ENCODE assay signal across 10 cellular contexts in genomic region chr20:58048096-58048702, GRCh38.
DNase-seq lines count a peak whose midpoint lies in the region; ATAC-seq, FAIRE-seq and TF ChIP-seq lines count a peak whose summit lies in the region.
"Had no signal": no experiment of that assay in that cellular context is flagged by ENCODE, and none has a peak within 500 bp of the region (broad histone marks: within the 10 kb centered on the region; RNA-seq: fewer than 3 reads in every experiment).

No MANE protein-coding gene starts in this region.

- no peak overlapping the region for H3K4me3 Mint-ChIP-seq in WTC11
- H3K4me3 Mint-ChIP-seq: activated naive CD4-positive, alpha-beta T cell treated with anti-CD3 and anti-CD28 coated beads, Interleukin-2, amount 50 U/mL, for 24 hours had no signal

- TF ChIP-seq POLR2A in gastrocnemius medialis (IDR thresholded peaks at IDR 0.05), result no peak

- no peak overlapping the region for H3K27ac Mint-ChIP-seq in WTC11
- H3K27ac Mint-ChIP-seq: activated naive CD4-positive, alpha-beta T cell treated with anti-CD3 and anti-CD28 coated beads, Interleukin-2, amount 50 U/mL, for 24 hours had no signal

- CTCF ChIA-PET in WTC11 (lab: Charles Lee), result interaction anchor here (2.4 kb wide), 1 partner anchor 39 kb away, joined by 11 read pairs; no protein-coding TSS in a partner anchor

- intact Hi-C loops in gastrocnemius medialis (cut with DNase I; ENCODE audit: low total_unique reads), result no loop called here

- peaks cover 20% of the 10 kb centered on the region for H3K4me1 Mint-ChIP-seq in WTC11
- H3K4me1 Mint-ChIP-seq: activated naive CD4-positive, alpha-beta T cell treated with anti-CD3 and anti-CD28 coated beads, Interleukin-2, amount 50 U/mL, for 24 hours had no signal

- POLR2A ChIA-PET in WTC11 (lab: Charles Lee), result no interaction called here

- TF ChIP-seq CTCF in WTC11 (IDR thresholded peaks at IDR 0.05), result no peak
- no peak for TF ChIP-seq CTCF in gastrocnemius medialis (IDR thresholded peaks at IDR 0.05 in 4 of 5, conservative IDR thresholded peaks at IDR 0.05 in 1 of 5)

- peak; percentile 86 for FAIRE-seq in HTR-8/SVneo (lab: Jason Lieb, UNC)

- ATAC-seq in WTC11 (no peak), gastrocnemius medialis (no peak)
- no peak for ATAC-seq in stimulated activated naive CD8-positive, alpha-beta T cell treated with anti-CD3 and anti-CD28 coated beads, Interleukin-15, Interleukin-2, amounts not matched to agents 100 U/mL and 50 U/mL, for 24 hours

- H3K4me1 ChIP-seq in gastrocnemius medialis, result no peaks in the 10 kb centered on the region

- H3K27ac ChIP-seq in gastrocnemius medialis, result no peak overlapping the region

- DNase-seq in AG08396 (ENCODE audit: low spot score) (peak; percentile 31), HTR-8/SVneo (ENCODE audit: insufficient read length, low spot score) (peak; percentile 75), WTC11 (ENCODE audit: low spot score) (peak; percentile 44), iris pigment epithelial cell (ENCODE audit: low read depth) (peak; percentile 32), gastrocnemius medialis (no peak), NCI-H526 (lab: John Stamatoyannopoulos, UW) (no peak), T1000 (lab: John Stamatoyannopoulos, UW) (no peak)
- DNase-seq in stimulated activated naive CD8-positive, alpha-beta T cell treated with anti-CD3 and anti-CD28 coated beads, Interleukin-15, Interleukin-2, amounts not matched to agents 100 U/mL and 50 U/mL, for 24 hours, result no peak
- DNase-seq: NK-92 treated with Interleukin-12 subunit alpha and Interleukin-12 subunit beta, amount 100 ng/mL, for 24 hours had no signal

- H3K27me3 ChIP-seq in gastrocnemius medialis, result no peaks in the 10 kb centered on the region

- peaks cover 19% of the 10 kb centered on the region for H3K9me3 Mint-ChIP-seq in WTC11

- H3K36me3 ChIP-seq in gastrocnemius medialis, result no peaks in the 10 kb centered on the region

- no peaks in the 10 kb centered on the region for H3K9me3 ChIP-seq in gastrocnemius medialis

- in situ Hi-C loops in gastrocnemius medialis (cut with MboI; ENCODE audit: low sequenced_read_pairs in 4 of 4), result no loop called here

- H3K36me3 Mint-ChIP-seq in WTC11, result peaks cover 9% of the 10 kb centered on the region
- H3K36me3 Mint-ChIP-seq: activated naive CD4-positive, alpha-beta T cell treated with anti-CD3 and anti-CD28 coated beads, Interleukin-2, amount 50 U/mL, for 24 hours had no signal

- no peak overlapping the region for H3K4me3 ChIP-seq in gastrocnemius medialis

- no peaks in the 10 kb centered on the region; the same call in 1 of the 2 replicates for H3K27me3 Mint-ChIP-seq in WTC11 (ENCODE audit: low read depth)

TF ChIP-seq in WTC11, 78 proteins besides CTCF, POLR2A, EP300 and RAD21 (continues in another document):
- TF ChIP-seq, protein P1, sequence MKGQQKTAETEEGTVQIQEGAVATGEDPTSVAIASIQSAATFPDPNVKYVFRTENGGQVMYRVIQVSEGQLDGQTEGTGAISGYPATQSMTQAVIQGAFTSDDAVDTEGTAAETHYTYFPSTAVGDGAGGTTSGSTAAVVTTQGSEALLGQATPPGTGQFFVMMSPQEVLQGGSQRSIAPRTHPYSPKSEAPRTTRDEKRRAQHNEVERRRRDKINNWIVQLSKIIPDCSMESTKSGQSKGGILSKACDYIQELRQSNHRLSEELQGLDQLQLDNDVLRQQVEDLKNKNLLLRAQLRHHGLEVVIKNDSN (CRISPR knock-in tag; IDR thresholded peaks at IDR 0.05), result peak; percentile 69; the same call in 1 of the 2 replicates
- peak; percentile 31; the same call in 1 of the 2 replicates for TF ChIP-seq MYBL2 (CRISPR knock-in tag; IDR thresholded peaks at IDR 0.05)
- TF ChIP-seq, protein P2, sequence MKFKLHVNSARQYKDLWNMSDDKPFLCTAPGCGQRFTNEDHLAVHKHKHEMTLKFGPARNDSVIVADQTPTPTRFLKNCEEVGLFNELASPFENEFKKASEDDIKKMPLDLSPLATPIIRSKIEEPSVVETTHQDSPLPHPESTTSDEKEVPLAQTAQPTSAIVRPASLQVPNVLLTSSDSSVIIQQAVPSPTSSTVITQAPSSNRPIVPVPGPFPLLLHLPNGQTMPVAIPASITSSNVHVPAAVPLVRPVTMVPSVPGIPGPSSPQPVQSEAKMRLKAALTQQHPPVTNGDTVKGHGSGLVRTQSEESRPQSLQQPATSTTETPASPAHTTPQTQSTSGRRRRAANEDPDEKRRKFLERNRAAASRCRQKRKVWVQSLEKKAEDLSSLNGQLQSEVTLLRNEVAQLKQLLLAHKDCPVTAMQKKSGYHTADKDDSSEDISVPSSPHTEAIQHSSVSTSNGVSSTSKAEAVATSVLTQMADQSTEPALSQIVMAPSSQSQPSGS (CRISPR knock-in tag; IDR thresholded peaks at IDR 0.05; ENCODE audit: borderline replicate concordance, low read depth), result no peak
- peak; percentile 56; the same call in 1 of the 2 replicates for TF ChIP-seq ZNF219 (CRISPR knock-in tag; IDR thresholded peaks at IDR 0.05; ENCODE audit: borderline replicate concordance)
- TF ChIP-seq ETV6 (CRISPR knock-in tag; IDR thresholded peaks at IDR 0.05), result peak; percentile 30; the same call in 1 of the 2 replicates
- TF ChIP-seq NFATC4 (CRISPR knock-in tag; IDR thresholded peaks at IDR 0.05), result no peak
- peak; percentile 26; the same call in 1 of the 2 replicates for TF ChIP-seq NFYB (CRISPR knock-in tag; conservative IDR thresholded peaks at IDR 0.05; ENCODE audit: low read depth)
- 0 out of 2 replicates have a peak, but pooled peaks have one; percentile 20 for TF ChIP-seq SP1 (CRISPR knock-in tag; conservative IDR thresholded peaks at IDR 0.05)
- peak; percentile 42; the same call in 1 of the 2 replicates for TF ChIP-seq ZNF263 (CRISPR knock-in tag; IDR thresholded peaks at IDR 0.05; ENCODE audit: low read depth)
- TF ChIP-seq ZNF416 (CRISPR knock-in tag; IDR thresholded peaks at IDR 0.05), result no peak
- 0 out of 2 replicates have a peak, but pooled peaks have one; percentile 23 for TF ChIP-seq SMAD4 (CRISPR knock-in tag; IDR thresholded peaks at IDR 0.05)
- peak; percentile 25; the same call in 1 of the 2 replicates for TF ChIP-seq USF2 (CRISPR knock-in tag; IDR thresholded peaks at IDR 0.05)
- TF ChIP-seq JUN (CRISPR knock-in tag; IDR thresholded peaks at IDR 0.05), result peak; percentile 88
- 0 out of 2 replicates have a peak, but pooled peaks have one; percentile 42 for TF ChIP-seq ZBTB43 (CRISPR knock-in tag; IDR thresholded peaks at IDR 0.05)
- 0 out of 2 replicates have a peak, but pooled peaks have one; percentile 54 for TF ChIP-seq E2F4 (CRISPR knock-in tag; IDR thresholded peaks at IDR 0.05; ENCODE audit: borderline replicate concordance, low read depth)
- no peak for TF ChIP-seq CREM (CRISPR knock-in tag; IDR thresholded peaks at IDR 0.05)
- TF ChIP-seq, protein P3, sequence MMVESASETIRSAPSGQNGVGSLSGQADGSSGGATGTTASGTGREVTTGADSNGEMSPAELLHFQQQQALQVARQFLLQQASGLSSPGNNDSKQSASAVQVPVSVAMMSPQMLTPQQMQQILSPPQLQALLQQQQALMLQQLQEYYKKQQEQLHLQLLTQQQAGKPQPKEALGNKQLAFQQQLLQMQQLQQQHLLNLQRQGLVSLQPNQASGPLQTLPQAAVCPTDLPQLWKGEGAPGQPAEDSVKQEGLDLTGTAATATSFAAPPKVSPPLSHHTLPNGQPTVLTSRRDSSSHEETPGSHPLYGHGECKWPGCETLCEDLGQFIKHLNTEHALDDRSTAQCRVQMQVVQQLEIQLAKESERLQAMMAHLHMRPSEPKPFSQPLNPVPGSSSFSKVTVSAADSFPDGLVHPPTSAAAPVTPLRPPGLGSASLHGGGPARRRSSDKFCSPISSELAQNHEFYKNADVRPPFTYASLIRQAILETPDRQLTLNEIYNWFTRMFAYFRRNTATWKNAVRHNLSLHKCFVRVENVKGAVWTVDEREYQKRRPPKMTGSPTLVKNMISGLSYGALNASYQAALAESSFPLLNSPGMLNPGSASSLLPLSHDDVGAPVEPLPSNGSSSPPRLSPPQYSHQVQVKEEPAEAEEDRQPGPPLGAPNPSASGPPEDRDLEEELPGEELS (CRISPR knock-in tag; IDR thresholded peaks at IDR 0.05), result 0 out of 2 replicates have a peak, but pooled peaks have one; percentile 53
- peak; percentile 82 for TF ChIP-seq NFE2L1 (CRISPR knock-in tag; IDR thresholded peaks at IDR 0.05)
- no peak for TF ChIP-seq CBFB (CRISPR knock-in tag; IDR thresholded peaks at IDR 0.05; ENCODE audit: low read depth)

Comparison
In these comparisons a context has a peak if more than half of its experiments do, and no peak if none do; other contexts are left out.
1. DNase-seq: peak in AG08396 (single experiment), HTR-8/SVneo (single experiment), WTC11 (single experiment) and iris pigment epithelial cell (single experiment); none in stimulated activated naive CD8-positive, alpha-beta T cell treated with anti-CD3 and anti-CD28 coated beads, Interleukin-15, Interleukin-2, amounts not matched to agents 100 U/mL and 50 U/mL, for 24 hours (single experiment), gastrocnemius medialis (0 of 2), NCI-H526 (0 of 2) and T1000 (single experiment).